ENCODE assay signal across 31 cellular contexts in genomic region chr20:48150568-48150967, GRCh38.
"Had no signal": no experiment of that assay in that cellular context is flagged by ENCODE, and none has a peak within 500 bp of the region (broad histone marks: within the 10 kb centered on the region; RNA-seq: fewer than 3 reads in every experiment).

No MANE protein-coding gene starts in this region.

- H3K27ac Mint-ChIP-seq: immature natural killer cell; mesothelial cell of epicardium; naive B cell; natural killer cell; progenitor cell of endocrine pancreas; stimulated activated memory B cell treated with anti-CD40 and anti-IgM and Interleukin-4, amounts not matched to agents 10 μg/mL and 1 μg/mL and 100 μg/mL, for 72 hours; stimulated activated naive CD8-positive, alpha-beta T cell treated with anti-CD3 and anti-CD28 coated beads, Interleukin-15, amount 100 ng/mL, for 72 hours had no signal

- H3K4me2 ChIP-seq: smooth muscle cell had no signal

- H3K4me1 ChIP-seq: left lung, lower lobe of right lung, right atrium auricular region, right lobe of liver, transverse colon, upper lobe of left lung, vagina had no signal

- DNase-seq: hypothalamus; immature natural killer cell; kidney; lower lobe of right lung; mammary epithelial cell; mesenchymal stem cell; naive B cell; natural killer cell; occipital lobe; right lobe of liver; stimulated activated CD4-positive, alpha-beta T cell treated with anti-CD3 and anti-CD28 coated beads, Interleukin-1b, Interleukin-23, amount 100 ng/mL, for 48 hours; stimulated activated CD4-positive, alpha-beta T cell treated with anti-CD3 and anti-CD28 coated beads, Interleukin-2, amount 100 ng/mL, for 48 hours; stimulated activated CD4-positive, alpha-beta T cell treated with anti-CD3 and anti-CD28 coated beads, Interleukin-4, amount 100 ng/mL, for 4 hours; stimulated activated CD8-positive, alpha-beta memory T cell treated with anti-CD3 and anti-CD28 coated beads, Interleukin-4, amount 100 ng/mL, for 48 hours; stimulated activated naive CD4-positive, alpha-beta T cell treated with Interleukin-2 at 50 U/mL for 16 hours; stimulated activated naive CD8-positive, alpha-beta T cell treated with anti-CD3 and anti-CD28 coated beads, Interleukin-15, amount 100 ng/mL, for 72 hours; substantia nigra; transverse colon; upper lobe of left lung had no signal

- H3K4me3 Mint-ChIP-seq: immature natural killer cell; mesothelial cell of epicardium; naive B cell; natural killer cell; neural crest cell; stimulated activated memory B cell treated with anti-CD40 and anti-IgM and Interleukin-4, amounts not matched to agents 10 μg/mL and 1 μg/mL and 100 μg/mL, for 72 hours; stimulated activated naive CD8-positive, alpha-beta T cell treated with anti-CD3 and anti-CD28 coated beads, Interleukin-15, amount 100 ng/mL, for 72 hours had no signal

- H3K9me3 Mint-ChIP-seq: natural killer cell, neural crest cell had no signal

- H3K4me3 ChIP-seq: left lung, lower lobe of right lung, ovary, right atrium auricular region, right lobe of liver, smooth muscle cell, transverse colon, upper lobe of left lung, vagina had no signal

- H3K4me1 Mint-ChIP-seq: immature natural killer cell; natural killer cell; stimulated activated memory B cell treated with anti-CD40 and anti-IgM and Interleukin-4, amounts not matched to agents 10 μg/mL and 1 μg/mL and 100 μg/mL, for 72 hours; stimulated activated naive CD8-positive, alpha-beta T cell treated with anti-CD3 and anti-CD28 coated beads, Interleukin-15, amount 100 ng/mL, for 72 hours had no signal

- H3K36me3 ChIP-seq: left lung, lower lobe of right lung, neutrophil, ovary, right atrium auricular region, right lobe of liver, transverse colon, upper lobe of left lung, vagina had no signal

- ATAC-seq: left colon; left lung; lower lobe of right lung; natural killer cell; right lobe of liver; stimulated activated memory B cell treated with anti-CD40 and anti-IgM and Interleukin-4, amounts not matched to agents 10 μg/mL and 1 μg/mL and 100 μg/mL, for 72 hours; stimulated activated naive CD8-positive, alpha-beta T cell treated with anti-CD3 and anti-CD28 coated beads, Interleukin-15, amount 100 ng/mL, for 72 hours had no signal

- H3K9me3 ChIP-seq: left lung, lower lobe of right lung, neutrophil, ovary, right atrium auricular region, right lobe of liver, transverse colon, upper lobe of left lung, vagina had no signal

- H3K27me3 ChIP-seq: neutrophil, ovary, right atrium auricular region, right lobe of liver, transverse colon, upper lobe of left lung, vagina had no signal

- FAIRE-seq: islet of Langerhans, kidney had no signal

- H3K27me3 Mint-ChIP-seq: stimulated activated naive CD8-positive, alpha-beta T cell treated with anti-CD3 and anti-CD28 coated beads, Interleukin-15, amount 100 ng/mL, for 72 hours had no signal

- H3K27ac ChIP-seq: left lung, lower lobe of right lung, neutrophil, ovary, right atrium auricular region, right lobe of liver, transverse colon, upper lobe of left lung, vagina had no signal

- H3K36me3 Mint-ChIP-seq: immature natural killer cell; mesothelial cell of epicardium; natural killer cell; stimulated activated memory B cell treated with anti-CD40 and anti-IgM and Interleukin-4, amounts not matched to agents 10 μg/mL and 1 μg/mL and 100 μg/mL, for 72 hours had no signal
